In genomic region chr11:118900535-118901384, GRCh38 we compare ENCODE assay signal across 27 cellular contexts. TPM values are rescaled to one million over a fixed set of nuclear protein-coding genes. Genes with fewer than 3 reads are reported as not detected.
DNase-seq lines count a peak whose midpoint lies in the region; ATAC-seq and TF ChIP-seq lines count a peak whose summit lies in the region.
"Had no signal": no experiment of that assay in that cellular context is flagged by ENCODE, and none has a peak within 500 bp of the region (broad histone marks: within the 10 kb centered on the region; RNA-seq: fewer than 3 reads in every experiment).

No MANE protein-coding gene starts in this region.

- H3K27ac Mint-ChIP-seq in natural killer cell = peak overlapping the region; percentile 63 to 76
- H3K27ac Mint-ChIP-seq in natural killer cell treated with Interleukin-12 subunit alpha and Interleukin-12 subunit beta and Interleukin-15 and Interleukin-18, amount 100 ng/mL, for 72 hours = no peak overlapping the region
- peak overlapping the region; percentile 18 for H3K27ac Mint-ChIP-seq in activated B cell treated with CpG ODN at 0.5 μM for 24 hours
- H3K27ac Mint-ChIP-seq in endothelial cell (ENCODE audit: unreplicated experiment) = no peak overlapping the region
- H3K27ac Mint-ChIP-seq: memory B cell, nephron progenitor cell had no signal

- POLR2A ChIA-PET in activated B cell treated with CpG ODN at 0.5 μM for 24 hours (lab: Charles Lee) = interaction anchor here (0.9 to 2.0 kb wide), 4 partner anchors 14 to 110 kb away, joined by 3 to 6 read pairs (median 4); partner anchors contain the start of gene DDX6

- TF ChIP-seq CTCF in natural killer cell (IDR thresholded peaks at IDR 0.05) (no peak), activated B cell treated with CpG ODN at 0.5 μM for 24 hours (IDR thresholded peaks at IDR 0.05) (no peak), endothelial cell (IDR thresholded peaks at IDR 0.05; ENCODE audit: unreplicated experiment) (no peak), upper lobe of right lung (IDR thresholded peaks at IDR 0.05) (no peak)

- H3K27me3 Mint-ChIP-seq in natural killer cell (ENCODE audit: low read depth in 2 of 2) (no peaks in the 10 kb centered on the region), activated B cell treated with CpG ODN at 0.5 μM for 24 hours (no peaks in the 10 kb centered on the region), endothelial cell (ENCODE audit: unreplicated experiment) (peaks cover 5% of the 10 kb centered on the region)
- no peaks in the 10 kb centered on the region for H3K27me3 Mint-ChIP-seq in natural killer cell treated with Interleukin-12 subunit alpha and Interleukin-12 subunit beta and Interleukin-15 and Interleukin-18, amount 100 ng/mL, for 72 hours
- H3K27me3 Mint-ChIP-seq: memory B cell had no signal

- no peak overlapping the region for H3K27ac ChIP-seq in upper lobe of right lung
- H3K27ac ChIP-seq: psoas muscle had no signal

- H3K4me1 ChIP-seq in upper lobe of right lung = no peaks in the 10 kb centered on the region

- intact Hi-C loops in natural killer cell (cut with micrococcal nuclease) (no loop called here), activated B cell treated with CpG ODN at 0.5 μM for 24 hours (cut with micrococcal nuclease) (no loop called here), upper lobe of right lung (cut with DNase I) (loop anchor here (10.0 kb wide), 1 partner anchor 54 kb away; the partner anchor contains the start of gene UPK2)

- H3K4me1 Mint-ChIP-seq in natural killer cell (peaks cover 0 to 25% of the 10 kb centered on the region in 2 donors), activated B cell treated with CpG ODN at 0.5 μM for 24 hours (peaks cover 38% of the 10 kb centered on the region), endothelial cell (ENCODE audit: unreplicated experiment) (peaks cover 18% of the 10 kb centered on the region)
- peaks cover 2 to 12% of the 10 kb centered on the region in 2 donors for H3K4me1 Mint-ChIP-seq in natural killer cell treated with Interleukin-12 subunit alpha and Interleukin-12 subunit beta and Interleukin-15 and Interleukin-18, amount 100 ng/mL, for 72 hours (ENCODE audit: low read depth in 2 of 2)

- CTCF ChIA-PET in activated B cell treated with CpG ODN at 0.5 μM for 24 hours (lab: Charles Lee) = no interaction called here

- DNase-seq in natural killer cell (no peak), activated B cell treated with CpG ODN at 0.5 μM for 24 hours (no peak), endothelial cell (ENCODE audit: low spot score) (no peak), upper lobe of right lung (peak; percentile 59), NCI-H446 treated with DMSO at 0.1 percent for 48 hours (lab: John Stamatoyannopoulos, UW) (no peak)
- DNase-seq in natural killer cell treated with Interleukin-12 subunit alpha and Interleukin-12 subunit beta and Interleukin-15 and Interleukin-18, amount 100 ng/mL, for 72 hours (ENCODE audit: low spot score) = no peak
- DNase-seq: activated CD4-positive, alpha-beta T cell treated with anti-CD3 and anti-CD28 coated beads, Interleukin-2, amount 50 U/mL, for 4 hours; activated T-cell treated with anti-CD3 and anti-CD28 coated beads for 4 hours; EL; hypothalamus; Kasumi-1; NCI-H1092; NCI-H526 treated with DMSO at 0.1 percent for 48 hours; nephron progenitor cell; SHP77 treated with DMSO at 0.1 percent for 48 hours; stimulated activated CD4-positive, alpha-beta T cell treated with anti-CD3 and anti-CD28 coated beads, Interleukin-4, amount 100 ng/mL, for 24 hours; T-helper 1 cell had no signal

- H3K4me3 Mint-ChIP-seq in natural killer cell (no peak overlapping the region), activated B cell treated with CpG ODN at 0.5 μM for 24 hours (no peak overlapping the region), endothelial cell (ENCODE audit: unreplicated experiment) (peak overlapping the region; percentile 25)
- no peak overlapping the region for H3K4me3 Mint-ChIP-seq in natural killer cell treated with Interleukin-12 subunit alpha and Interleukin-12 subunit beta and Interleukin-15 and Interleukin-18, amount 100 ng/mL, for 72 hours
- H3K4me3 Mint-ChIP-seq: memory B cell, nephron progenitor cell had no signal

- H3K9me3 Mint-ChIP-seq in natural killer cell = no peaks in the 10 kb centered on the region
- H3K9me3 Mint-ChIP-seq in natural killer cell treated with Interleukin-12 subunit alpha and Interleukin-12 subunit beta and Interleukin-15 and Interleukin-18, amount 100 ng/mL, for 72 hours = no peaks in the 10 kb centered on the region
- no peaks in the 10 kb centered on the region for H3K9me3 Mint-ChIP-seq in activated B cell treated with CpG ODN at 0.5 μM for 24 hours
- no peaks in the 10 kb centered on the region for H3K9me3 Mint-ChIP-seq in endothelial cell (ENCODE audit: unreplicated experiment)
- H3K9me3 Mint-ChIP-seq: memory B cell, nephron progenitor cell had no signal

- no peaks in the 10 kb centered on the region for H3K27me3 ChIP-seq in upper lobe of right lung
- H3K27me3 ChIP-seq: dorsolateral prefrontal cortex had no signal

- ATAC-seq in natural killer cell (no peak), activated B cell treated with CpG ODN at 0.5 μM for 24 hours (ENCODE audit: low read depth) (no peak), upper lobe of right lung (no peak), GM18520 (IDR thresholded peaks at IDR 0.05; ENCODE audit: unreplicated experiment) (no peak), GM21447 (IDR thresholded peaks at IDR 0.05; ENCODE audit: unreplicated experiment) (no peak)
- ATAC-seq in natural killer cell treated with Interleukin-12 subunit alpha and Interleukin-12 subunit beta and Interleukin-15 and Interleukin-18, amount 100 ng/mL, for 72 hours = no peak

- H3K36me3 Mint-ChIP-seq in natural killer cell (no peaks in the 10 kb centered on the region), activated B cell treated with CpG ODN at 0.5 μM for 24 hours (ENCODE audit: low read depth) (peaks cover 52% of the 10 kb centered on the region), endothelial cell (ENCODE audit: low read depth, unreplicated experiment) (peaks cover 4% of the 10 kb centered on the region)
- H3K36me3 Mint-ChIP-seq in natural killer cell treated with Interleukin-12 subunit alpha and Interleukin-12 subunit beta and Interleukin-15 and Interleukin-18, amount 100 ng/mL, for 72 hours = no peaks in the 10 kb centered on the region

- H3K4me3 ChIP-seq in upper lobe of right lung = no peak overlapping the region
- H3K4me3 ChIP-seq: dorsolateral prefrontal cortex, psoas muscle, smooth muscle cell had no signal

- peaks cover 81% of the 10 kb centered on the region for H3K36me3 ChIP-seq in upper lobe of right lung

- H3K9me3 ChIP-seq in upper lobe of right lung = no peaks in the 10 kb centered on the region
- H3K9me3 ChIP-seq: psoas muscle had no signal

RNA-seq across cellular contexts. Expression of gene CXCR5, which starts 17.1 kb away (rescaled TPM):
- total RNA-seq in natural killer cell = 1 to 10 TPM in 1 of 3 donors, under 1 TPM in 2; 0.56 to 1.3 (median 0.86) TPM
- total RNA-seq in natural killer cell treated with Interleukin-12 subunit alpha and Interleukin-12 subunit beta and Interleukin-15 and Interleukin-18, amount 100 ng/mL, for 72 hours = 1 to 10 TPM; 3.1 to 6.3 TPM
- 198 and 199 TPM in 2 replicates for total RNA-seq in activated B cell treated with CpG ODN at 0.5 μM for 24 hours
- total RNA-seq in endothelial cell (ENCODE audit: unreplicated experiment) = not detected
- total RNA-seq in upper lobe of right lung = not detected
- total RNA-seq: bronchial epithelial cell, dorsolateral prefrontal cortex, frontal cortex, HT-29, smooth muscle cell, temporal lobe had no signal

RNA-seq across cellular contexts. Expression of gene BCL9L, which starts 25.0 kb away (rescaled TPM):
- 100 to 1,000 TPM; 221 to 255 (median 234) TPM for total RNA-seq in natural killer cell
- total RNA-seq in natural killer cell treated with Interleukin-12 subunit alpha and Interleukin-12 subunit beta and Interleukin-15 and Interleukin-18, amount 100 ng/mL, for 72 hours = 10 to 100 TPM; 33.5 to 62.2 TPM
- total RNA-seq in activated B cell treated with CpG ODN at 0.5 μM for 24 hours = 20.4 and 21.9 TPM in 2 replicates
- 16.5 TPM for total RNA-seq in endothelial cell (ENCODE audit: unreplicated experiment)
- total RNA-seq in upper lobe of right lung = 62.5 TPM

RNA-seq across cellular contexts. Expression of gene UPK2, which starts 55.3 kb away (rescaled TPM):
- total RNA-seq in natural killer cell (under 1 TPM in 2 of 3 donors, not detected in 1; 0.40 to 0.41 TPM), activated B cell treated with CpG ODN at 0.5 μM for 24 hours (0.27 TPM in 1 of 2 replicates, not detected in the other), endothelial cell (ENCODE audit: unreplicated experiment) (not detected), upper lobe of right lung (not detected)
- total RNA-seq in natural killer cell treated with Interleukin-12 subunit alpha and Interleukin-12 subunit beta and Interleukin-15 and Interleukin-18, amount 100 ng/mL, for 72 hours = 1 to 10 TPM in 1 of 2 donors, under 1 TPM in 1; 0.64 to 1.1 TPM
- total RNA-seq: bronchial epithelial cell, frontal cortex, HT-29, psoas muscle, smooth muscle cell, temporal lobe had no signal

Comparison
In these comparisons a context has a peak if more than half of its experiments do, and no peak if none do; other contexts are left out.
1. H3K27ac Mint-ChIP-seq: peak in natural killer cell (2 of 2) and activated B cell treated with CpG ODN at 0.5 μM for 24 hours (single experiment); none in natural killer cell treated with Interleukin-12 subunit alpha and Interleukin-12 subunit beta and Interleukin-15 and Interleukin-18, amount 100 ng/mL, for 72 hours (0 of 2) and endothelial cell (single experiment).
2. RNA of gene CXCR5, which starts 17.1 kb away (total RNA-seq): 198 to 199 TPM in activated B cell treated with CpG ODN at 0.5 μM for 24 hours; 3.1 to 6.3 TPM in natural killer cell treated with Interleukin-12 subunit alpha and Interleukin-12 subunit beta and Interleukin-15 and Interleukin-18, amount 100 ng/mL, for 72 hours, 0.56 to 1.3 TPM in natural killer cell, not detected in upper lobe of right lung (single experiment) and not detected in endothelial cell (single experiment); every median in the first group is over 10 times any median in the second.